ENCODE assay signal across 9 cellular contexts in the genomic region with DNA sequence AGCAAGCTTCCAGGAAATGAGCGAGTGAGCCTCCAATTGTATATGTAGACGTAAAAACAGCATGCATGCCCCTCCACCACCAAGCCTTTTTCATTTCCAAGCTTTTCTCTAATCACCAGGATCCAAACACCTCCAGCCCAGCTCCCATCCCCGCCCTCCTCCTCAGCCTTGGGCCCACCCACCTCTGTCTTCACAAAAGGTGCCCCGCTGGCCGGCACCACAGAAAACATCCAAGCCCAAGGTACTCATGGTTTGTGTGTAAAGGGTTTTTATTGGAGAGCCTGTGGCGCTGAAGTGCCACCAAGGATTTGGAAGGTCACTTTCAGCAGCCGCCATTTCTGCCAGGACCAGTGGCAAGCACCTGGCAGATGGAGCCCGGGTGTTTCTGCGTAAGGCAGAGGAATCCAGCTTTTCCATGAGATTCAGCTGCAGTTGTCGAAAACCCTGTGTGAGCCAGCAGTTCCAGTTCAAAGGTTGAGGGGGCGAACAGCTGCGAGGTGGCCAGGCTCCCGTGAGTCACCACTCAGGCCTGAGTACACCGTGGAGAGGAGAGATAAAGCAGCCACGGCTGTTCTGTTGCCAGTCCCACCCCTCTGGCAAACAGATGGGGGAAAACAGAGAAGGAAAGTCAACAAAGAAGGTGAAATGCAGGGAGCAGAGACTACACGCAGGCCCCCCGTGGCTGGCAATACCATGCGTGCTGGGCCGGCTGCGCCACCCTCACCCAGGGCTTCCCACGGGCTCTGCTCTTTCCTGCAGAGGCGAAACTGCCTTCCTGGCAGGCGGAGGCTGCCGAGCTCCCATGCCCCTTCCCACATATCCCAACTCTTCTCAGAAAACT. TPM values are rescaled to one million over a fixed set of nuclear protein-coding genes. Genes with fewer than 3 reads are reported as not detected.
DNase-seq lines count a peak whose midpoint lies in the region; ATAC-seq and TF ChIP-seq lines count a peak whose summit lies in the region.
"Had no signal": no experiment of that assay in that cellular context is flagged by ENCODE, and none has a peak within 500 bp of the region (broad histone marks: within the 10 kb centered on the region; RNA-seq: fewer than 3 reads in every experiment).

No MANE protein-coding gene starts in this region.

- no peaks in the 10 kb centered on the region for H3K9me3 ChIP-seq in MM.1S (replicated peaks; ENCODE audit: insufficient read depth, low read length)

- no peak overlapping the region for H2AFZ ChIP-seq in MM.1S (ENCODE audit: low read length)

- H3K36me3 Mint-ChIP-seq in chondrocyte (ENCODE audit: low read depth), result peaks cover 10% of the 10 kb centered on the region

- peak; percentile 37 for DNase-seq in AG20443 (ENCODE audit: low spot score)
- peak; percentile 82 for DNase-seq in NCI-H187 treated with DMSO at 0.1 percent for 48 hours (lab: John Stamatoyannopoulos, UW)
- no peak for DNase-seq in chondrocyte (ENCODE audit: low spot score)
- peak; percentile 82 for DNase-seq in mucosa of gallbladder (ENCODE audit: low spot score)
- no peak for DNase-seq in effector CD8-positive, alpha-beta T cell (lab: John Stamatoyannopoulos, UW)
- no peak for DNase-seq in stimulated activated CD4-positive, alpha-beta T cell treated with anti-CD3 and anti-CD28 coated beads, Interleukin-2, amount 100 ng/mL, for 48 hours
- no peak for DNase-seq in MM.1S
- DNase-seq: T1000 had no signal

- no peak overlapping the region for H3K4me3 Mint-ChIP-seq in chondrocyte (ENCODE audit: unreplicated experiment)

- H3K27ac Mint-ChIP-seq in chondrocyte (ENCODE audit: unreplicated experiment), result peak overlapping the region; percentile 88

- no peaks in the 10 kb centered on the region for H3K9me3 Mint-ChIP-seq in chondrocyte (ENCODE audit: low read depth)

- no peak overlapping the region for H3K9ac ChIP-seq in MM.1S (ENCODE audit: low read length)

- peaks cover 3% of the 10 kb centered on the region; the same call in 1 of the 2 replicates for H3K36me3 ChIP-seq in MM.1S (replicated peaks; ENCODE audit: insufficient read depth, low read length)

- H3K9me2 ChIP-seq in MM.1S (replicated peaks; ENCODE audit: insufficient read depth, low read length), result no peaks in the 10 kb centered on the region

- TF ChIP-seq CTCF in chondrocyte (IDR thresholded peaks at IDR 0.05) (no peak), MM.1S (IDR thresholded peaks at IDR 0.05; ENCODE audit: low read length) (no peak)

- no peaks in the 10 kb centered on the region for H3F3A ChIP-seq in MM.1S (ENCODE audit: insufficient read depth, low read length)

- H3K4me1 Mint-ChIP-seq in chondrocyte (ENCODE audit: low read depth), result peaks cover 55% of the 10 kb centered on the region

- ATAC-seq in GM21737 (IDR thresholded peaks at IDR 0.05; ENCODE audit: unreplicated experiment), result no peak

- H3K27me3 Mint-ChIP-seq in chondrocyte (ENCODE audit: low read depth), result no peaks in the 10 kb centered on the region

- H4K20me1 ChIP-seq in MM.1S (ENCODE audit: insufficient read depth, low read length), result no peaks in the 10 kb centered on the region

- no peak overlapping the region for H3K4me2 ChIP-seq in MM.1S (ENCODE audit: low read depth, low read length)

- peaks cover 25% of the 10 kb centered on the region for H3K79me2 ChIP-seq in MM.1S (ENCODE audit: low read length)

- H3K4me1 ChIP-seq in MM.1S (ENCODE audit: low read length), result no peaks in the 10 kb centered on the region

- no peak overlapping the region for H3K27ac ChIP-seq in MM.1S (ENCODE audit: low read length)

- H3K4me3 ChIP-seq in MM.1S (ENCODE audit: low read length), result no peak overlapping the region

- no peaks in the 10 kb centered on the region for H3K27me3 ChIP-seq in MM.1S (replicated peaks; ENCODE audit: insufficient read depth, low read length)

RNA-seq across cellular contexts. Expression of gene FAM174B, which starts 38.2 kb away (rescaled TPM):
- total RNA-seq in chondrocyte, result 11.0 to 24.0 TPM (median 21.9 TPM) in 3 replicates
- 34.4 TPM for total RNA-seq in mucosa of gallbladder

Comparison
In these comparisons a context has a peak if more than half of its experiments do, and no peak if none do; other contexts are left out.
1. DNase-seq: peak in AG20443 (single experiment), NCI-H187 treated with DMSO at 0.1 percent for 48 hours (single experiment) and mucosa of gallbladder (single experiment); none in chondrocyte (single experiment), effector CD8-positive, alpha-beta T cell (single experiment), stimulated activated CD4-positive, alpha-beta T cell treated with anti-CD3 and anti-CD28 coated beads, Interleukin-2, amount 100 ng/mL, for 48 hours (0 of 2) and MM.1S (single experiment).